In genomic region chr9:85430659-85431370, GRCh38 we compare ENCODE assay signal across 17 cellular contexts.
DNase-seq lines count a peak whose midpoint lies in the region; ATAC-seq and TF ChIP-seq lines count a peak whose summit lies in the region.
"Had no signal": no experiment of that assay in that cellular context is flagged by ENCODE, and none has a peak within 500 bp of the region (broad histone marks: within the 10 kb centered on the region; RNA-seq: fewer than 3 reads in every experiment).

No MANE protein-coding gene starts in this region.

- H3K4me3 Mint-ChIP-seq in activated T-helper 17 cell treated with anti-CD3 and anti-CD28 coated beads, Interleukin-2, amount 50 U/mL, for 72 hours, result no peak overlapping the region
- H3K4me3 Mint-ChIP-seq: activated CD8-positive, alpha-beta T cell treated with anti-CD3 and anti-CD28 coated beads, Interleukin-2, amount 10 ng/mL, durations not matched to agents 7 days and 5 days; naive thymus-derived CD4-positive, alpha-beta T cell had no signal

- no peaks in the 10 kb centered on the region for H3K4me1 Mint-ChIP-seq in activated T-helper 17 cell treated with anti-CD3 and anti-CD28 coated beads, Interleukin-2, amount 50 U/mL, for 72 hours

- no peaks in the 10 kb centered on the region for H3K36me3 Mint-ChIP-seq in activated T-helper 17 cell treated with anti-CD3 and anti-CD28 coated beads, Interleukin-2, amount 50 U/mL, for 72 hours (ENCODE audit: low read depth)
- H3K36me3 Mint-ChIP-seq: naive thymus-derived CD4-positive, alpha-beta T cell had no signal

- no peak overlapping the region for H3K27ac Mint-ChIP-seq in activated T-helper 17 cell treated with anti-CD3 and anti-CD28 coated beads, Interleukin-2, amount 50 U/mL, for 72 hours
- H3K27ac Mint-ChIP-seq: activated CD8-positive, alpha-beta T cell treated with anti-CD3 and anti-CD28 coated beads, Interleukin-2, amount 10 ng/mL, durations not matched to agents 7 days and 5 days; naive thymus-derived CD4-positive, alpha-beta T cell had no signal

- DNase-seq in Ammon's horn (ENCODE audit: low spot score) (peak; percentile 72), NCI-H1105 (lab: John Stamatoyannopoulos, UW) (peak; percentile 78), anterior cingulate cortex (lab: John Stamatoyannopoulos, UW) (peak in 37 of 58 donors; percentile 5 to 81 (median 43)), midbrain (lab: John Stamatoyannopoulos, UW) (peak; percentile 13), GM10266 (ENCODE audit: extremely low spot score) (no peak), NCI-H526 (lab: John Stamatoyannopoulos, UW) (no peak)
- DNase-seq: activated CD8-positive, alpha-beta T cell treated with anti-CD3 and anti-CD28 coated beads, Interleukin-2, amount 10 ng/mL, durations not matched to agents 7 days and 5 days; amniotic stem cell; MV-4-11; naive thymus-derived CD4-positive, alpha-beta T cell; PC-9; sigmoid colon; stimulated activated CD4-positive, alpha-beta T cell treated with anti-CD3 and anti-CD28 coated beads, Interleukin-2, amount 100 ng/mL, for 48 hours; trophoblast cell had no signal

- no peak for TF ChIP-seq CTCF in GM10266 (IDR thresholded peaks at IDR 0.05; ENCODE audit: control insufficient read depth, insufficient read depth, low read depth, missing control alignments)

- H3K9me3 Mint-ChIP-seq in activated T-helper 17 cell treated with anti-CD3 and anti-CD28 coated beads, Interleukin-2, amount 50 U/mL, for 72 hours, result no peaks in the 10 kb centered on the region

- H3K27me3 Mint-ChIP-seq in activated T-helper 17 cell treated with anti-CD3 and anti-CD28 coated beads, Interleukin-2, amount 50 U/mL, for 72 hours, result peaks cover 30% of the 10 kb centered on the region

- no peak for ATAC-seq in activated T-helper 17 cell treated with anti-CD3 and anti-CD28 coated beads, Interleukin-2, amount 50 U/mL, for 72 hours (replicated peaks)
- ATAC-seq in HG02970 (IDR thresholded peaks at IDR 0.05; ENCODE audit: low FRiP score, unreplicated experiment), result no peak
- ATAC-seq: activated CD8-positive, alpha-beta T cell treated with anti-CD3 and anti-CD28 coated beads, Interleukin-2, amount 10 ng/mL, durations not matched to agents 7 days and 5 days; left lobe of liver; naive thymus-derived CD4-positive, alpha-beta T cell had no signal

Comparison
In these comparisons a context has a peak if more than half of its experiments do, and no peak if none do; other contexts are left out.
1. DNase-seq: peak in Ammon's horn (single experiment), NCI-H1105 (single experiment), anterior cingulate cortex (37 of 58) and midbrain (single experiment); none in GM10266 (single experiment) and NCI-H526 (0 of 2).